ENCODE assay signal across 11 cellular contexts in the genomic region with DNA sequence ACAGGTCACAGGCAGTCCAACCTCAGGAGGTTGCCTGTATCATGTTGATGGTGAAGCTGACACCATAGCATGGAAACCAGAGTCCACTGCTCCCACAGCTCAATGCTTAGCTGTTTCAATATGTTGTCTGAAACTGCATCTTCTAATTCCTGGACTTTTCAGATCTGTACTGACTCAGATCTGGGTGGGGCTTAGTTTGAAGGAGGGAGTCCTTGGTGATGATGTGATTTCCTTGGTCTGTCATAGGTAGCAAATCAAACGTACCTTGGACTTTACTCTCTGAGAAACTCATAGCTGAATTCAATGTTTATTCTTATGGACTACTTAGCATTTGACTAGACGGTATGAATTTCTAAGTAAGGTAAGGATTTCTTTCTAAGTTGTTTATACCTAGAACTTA. TPM values are rescaled to one million over a fixed set of nuclear protein-coding genes. Genes with fewer than 3 reads are reported as not detected.
DNase-seq lines count a peak whose midpoint lies in the region; ATAC-seq, FAIRE-seq and TF ChIP-seq lines count a peak whose summit lies in the region.
"Had no signal": no experiment of that assay in that cellular context is flagged by ENCODE, and none has a peak within 500 bp of the region (broad histone marks: within the 10 kb centered on the region; RNA-seq: fewer than 3 reads in every experiment).

A gene with protein sequence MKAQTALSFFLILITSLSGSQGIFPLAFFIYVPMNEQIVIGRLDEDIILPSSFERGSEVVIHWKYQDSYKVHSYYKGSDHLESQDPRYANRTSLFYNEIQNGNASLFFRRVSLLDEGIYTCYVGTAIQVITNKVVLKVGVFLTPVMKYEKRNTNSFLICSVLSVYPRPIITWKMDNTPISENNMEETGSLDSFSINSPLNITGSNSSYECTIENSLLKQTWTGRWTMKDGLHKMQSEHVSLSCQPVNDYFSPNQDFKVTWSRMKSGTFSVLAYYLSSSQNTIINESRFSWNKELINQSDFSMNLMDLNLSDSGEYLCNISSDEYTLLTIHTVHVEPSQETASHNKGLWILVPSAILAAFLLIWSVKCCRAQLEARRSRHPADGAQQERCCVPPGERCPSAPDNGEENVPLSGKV (plus strand): TSS at position 310 of the 400 bp plus-strand sequence. CDS start 55,266 bp downstream, outside the sequence.

- H2BK120ac ChIP-seq in mesenchymal stem cell (ENCODE audit: low read depth, low read length): no peak within 1 kb of the TSS

- H2BK15ac ChIP-seq in mesenchymal stem cell (ENCODE audit: low read depth, poor library complexity, severe bottlenecking): no peak within 1 kb of the TSS

- H4K91ac ChIP-seq in mesenchymal stem cell (ENCODE audit: low read length): no peak within 1 kb of the TSS

- H3K4me2 ChIP-seq in mesenchymal stem cell (ENCODE audit: low read length, poor library complexity, severe bottlenecking): no peak within 1 kb of the TSS

- H3K27me3 ChIP-seq in bronchial epithelial cell (ENCODE audit: control insufficient read depth, insufficient read depth, low read length) (no peaks in the 10 kb centered on the region), H7 (ENCODE audit: control insufficient read depth, insufficient read depth, low read length) (no peaks in the 10 kb centered on the region), adrenal gland (no peaks in the 10 kb centered on the region), right lobe of liver (no peaks in the 10 kb centered on the region), mesenchymal stem cell (ENCODE audit: control insufficient read depth in 1 of 2, insufficient read depth in 1 of 2, low read length in 2 of 2) (no peaks in the 10 kb centered on the region)
- H3K27me3 ChIP-seq: uterus had no signal

- FAIRE-seq in bronchial epithelial cell (lab: Jason Lieb, UNC): peak; percentile 40

- no peaks in the 10 kb centered on the region for H3K79me1 ChIP-seq in mesenchymal stem cell (replicated peaks; ENCODE audit: low read length, poor library complexity, severe bottlenecking)

- H3K4me1 ChIP-seq in adrenal gland (replicated peaks in 1 of 2): no peaks in the 10 kb centered on the region
- peaks cover 0 to 5% (median 2%) of the 10 kb centered on the region in 4 donors for H3K4me1 ChIP-seq in right lobe of liver
- H3K4me1 ChIP-seq in mesenchymal stem cell (ENCODE audit: control insufficient read depth, insufficient read depth, low read depth, low read length): peaks cover 4% of the 10 kb centered on the region
- H3K4me1 ChIP-seq: uterus had no signal

- ATAC-seq in HG03469 (IDR thresholded peaks at IDR 0.05; ENCODE audit: unreplicated experiment): peak; percentile 37
- no peak for ATAC-seq in right lobe of liver

- H3K36me3 ChIP-seq in bronchial epithelial cell (ENCODE audit: control insufficient read depth, insufficient read depth, low read length) (no peaks in the 10 kb centered on the region), H7 (replicated peaks; ENCODE audit: control insufficient read depth, insufficient read depth, low read length) (no peaks in the 10 kb centered on the region), adrenal gland (replicated peaks in 1 of 2) (no peaks in the 10 kb centered on the region), right lobe of liver (no peaks in the 10 kb centered on the region), mesenchymal stem cell (ENCODE audit: control insufficient read depth in 1 of 2, insufficient read depth in 2 of 2, low read depth in 1 of 2, low read length in 2 of 2) (no peaks in the 10 kb centered on the region)
- H3K36me3 ChIP-seq: uterus had no signal

- no peak for TF ChIP-seq POLR2A in adrenal gland (IDR thresholded peaks at IDR 0.05)
- no peak for TF ChIP-seq POLR2A in right lobe of liver (IDR thresholded peaks at IDR 0.05)

- H3K4me3 ChIP-seq in bronchial epithelial cell (ENCODE audit: low read depth, low read length): no peak within 1 kb of the TSS
- H3K4me3 ChIP-seq in H7 (ENCODE audit: insufficient read depth, low read depth, low read length): no peak within 1 kb of the TSS
- H3K4me3 ChIP-seq in adrenal gland: no peak within 1 kb of the TSS
- H3K4me3 ChIP-seq in right lobe of liver: no peak within 1 kb of the TSS
- H3K4me3 ChIP-seq in mesenchymal stem cell (ENCODE audit: insufficient read depth in 1 of 2, low read depth in 1 of 2, low read length in 2 of 2): no peak within 1 kb of the TSS
- H3K4me3 ChIP-seq: uterus had no signal

- H3K9me3 ChIP-seq in adrenal gland (replicated peaks in 1 of 3) (no peaks in the 10 kb centered on the region), right lobe of liver (no peaks in the 10 kb centered on the region), mesenchymal stem cell (ENCODE audit: control insufficient read depth, low read length) (peaks cover 7% of the 10 kb centered on the region)
- H3K9me3 ChIP-seq: uterus had no signal

- no peak within 1 kb of the TSS for H2AFZ ChIP-seq in mesenchymal stem cell (ENCODE audit: low read depth, low read length)

- H3K4ac ChIP-seq in mesenchymal stem cell (ENCODE audit: low read depth in 1 of 2, low read length in 2 of 2): no peak within 1 kb of the TSS

- H3K18ac ChIP-seq in mesenchymal stem cell (ENCODE audit: low read depth in 1 of 2, low read length in 2 of 2): no peak within 1 kb of the TSS

- H4K8ac ChIP-seq in mesenchymal stem cell (ENCODE audit: low read length): no peak within 1 kb of the TSS

- no peak within 1 kb of the TSS for H2BK12ac ChIP-seq in mesenchymal stem cell (ENCODE audit: low read length in 2 of 2)

- intact Hi-C loops in adrenal gland (cut with DNase I) (no loop called here), right lobe of liver (cut with DNase I) (no loop called here)

- no peak within 1 kb of the TSS for H3K9ac ChIP-seq in mesenchymal stem cell (ENCODE audit: low read length)

- DNase-seq in stimulated activated CD4-positive, alpha-beta T cell treated with anti-CD3 and anti-CD28 coated beads, Interleukin-15, amount 100 ng/mL, for 24 hours: peak; percentile 41
- no peak for DNase-seq in stimulated activated CD4-positive, alpha-beta T cell treated with anti-CD3 and anti-CD28 coated beads, Interleukin-4, amount 100 ng/mL, for 1 hour
- peak; percentile 61 for DNase-seq in bronchial epithelial cell (ENCODE audit: low read depth)
- no peak for DNase-seq in H7
- DNase-seq in adrenal gland: no peak
- DNase-seq in right lobe of liver: no peak
- no peak for DNase-seq in mesenchymal stem cell
- DNase-seq: SIG-M5, uterus had no signal

- H2BK5ac ChIP-seq in mesenchymal stem cell (ENCODE audit: low read depth, low read length, poor library complexity, severe bottlenecking): no peak within 1 kb of the TSS

- no peak within 1 kb of the TSS for H3K23ac ChIP-seq in mesenchymal stem cell (ENCODE audit: low read length in 2 of 2)

- WGBS in adrenal gland, 4 donors: 58 to 63% (median 60%) methylated on average over 2 of the region's 2 CpGs
- WGBS in right lobe of liver (ENCODE audit: insufficient coverage, low coverage, low lambda C conversion rate, missing lambda C conversion rate): 59% methylated on average over 2 of the region's 2 CpGs
- WGBS in mesenchymal stem cell: 58% methylated on average over 1 of the region's 2 CpGs

- TF ChIP-seq CTCF in bronchial epithelial cell (IDR thresholded peaks at IDR 0.05; ENCODE audit: insufficient read depth, low read length, severe bottlenecking) (no peak), adrenal gland (IDR thresholded peaks at IDR 0.05) (no peak), right lobe of liver (IDR thresholded peaks at IDR 0.05) (no peak)

- H3K27ac ChIP-seq in adrenal gland (no peak within 1 kb of the TSS), right lobe of liver (no peak within 1 kb of the TSS), mesenchymal stem cell (ENCODE audit: low read length, poor library complexity, severe bottlenecking) (no peak within 1 kb of the TSS)
- H3K27ac ChIP-seq: uterus had no signal

- no peak within 1 kb of the TSS for H3K14ac ChIP-seq in mesenchymal stem cell (ENCODE audit: low read length in 2 of 2)

- no peak within 1 kb of the TSS for H2AK5ac ChIP-seq in mesenchymal stem cell (ENCODE audit: low read length, severe bottlenecking)

RNA-seq across cellular contexts. Expression of the gene that starts here (rescaled TPM):
- not detected in 2 replicates for total RNA-seq in bronchial epithelial cell
- total RNA-seq in H7 (2014; rRNA removed; shearing (Covaris generic)): not detected in 2 replicates
- not detected for total RNA-seq in adrenal gland
- polyA plus RNA-seq in adrenal gland: under 1 TPM in 1 of 3 donors, not detected in 2; 0.03 TPM
- not detected for total RNA-seq in right lobe of liver
- not detected for polyA plus RNA-seq in mesenchymal stem cell (2013, experiment 1 of 2)
- polyA plus RNA-seq in mesenchymal stem cell (2013, experiment 2 of 2): not detected
- total RNA-seq: lung microvascular endothelial cell had no signal

Comparison
In these comparisons a context has a peak if more than half of its experiments do, and no peak if none do; other contexts are left out.
1. Peak in DNase-seq in bronchial epithelial cell; RNA of the gene not detected or under 1 TPM.